In genomic region chr14:38507299-38507698, GRCh38 we compare ENCODE assay signal across 22 cellular contexts.
"Had no signal": no experiment of that assay in that cellular context is flagged by ENCODE, and none has a peak within 500 bp of the region (broad histone marks: within the 10 kb centered on the region; RNA-seq: fewer than 3 reads in every experiment).

No MANE protein-coding gene starts in this region.

- H3K36me3 Mint-ChIP-seq: stimulated activated effector memory CD8-positive, alpha-beta T cell treated with anti-CD3 and anti-CD28 coated beads, Interleukin-12 subunit alpha, Interleukin-12 subunit beta, amount 100 ng/mL, for 72 hours had no signal

- DNase-seq: dermis blood vessel endothelial cell; effector memory CD4-positive, alpha-beta T cell; erythroblast; esophagus squamous epithelium; foreskin melanocyte; head of caudate nucleus; left ventricle myocardium superior; lower lobe of right lung; occipital lobe; ovary; posterior cingulate gyrus; right lobe of liver; stimulated activated CD4-positive, alpha-beta T cell treated with anti-CD3 and anti-CD28 coated beads, Interleukin-2, amount 100 ng/mL, for 24 hours; stimulated activated CD4-positive, alpha-beta T cell treated with anti-CD3 and anti-CD28 coated beads, Interleukin-4, amount 100 ng/mL, for 24 hours; stimulated activated naive CD4-positive, alpha-beta T cell treated with Interleukin-2 at 50 U/mL for 16 hours; stomach; thyroid gland; trophoblast cell had no signal

- ATAC-seq: left ventricle myocardium superior; lower lobe of right lung; right lobe of liver; stimulated activated effector memory CD8-positive, alpha-beta T cell treated with anti-CD3 and anti-CD28 coated beads, Interleukin-12 subunit alpha, Interleukin-12 subunit beta, amount 100 ng/mL, for 72 hours had no signal

- H3K36me3 ChIP-seq: esophagus squamous epithelium, lower lobe of right lung, ovary, right lobe of liver, stomach, thyroid gland, vagina had no signal

- H3K27ac Mint-ChIP-seq: nephron; stimulated activated effector memory CD8-positive, alpha-beta T cell treated with anti-CD3 and anti-CD28 coated beads, Interleukin-12 subunit alpha, Interleukin-12 subunit beta, amount 100 ng/mL, for 72 hours had no signal

- H3K27ac ChIP-seq: coronary artery, esophagus squamous epithelium, lower lobe of right lung, ovary, right lobe of liver, stomach, thyroid gland, vagina had no signal

- H3K9me3 ChIP-seq: esophagus squamous epithelium, lower lobe of right lung, ovary, right lobe of liver, stomach, thyroid gland, vagina had no signal

- H3K27me3 ChIP-seq: esophagus squamous epithelium, ovary, right lobe of liver, stomach, thyroid gland, vagina had no signal

- H3K4me3 Mint-ChIP-seq: nephron; stimulated activated effector memory CD8-positive, alpha-beta T cell treated with anti-CD3 and anti-CD28 coated beads, Interleukin-12 subunit alpha, Interleukin-12 subunit beta, amount 100 ng/mL, for 72 hours had no signal

- H3K4me1 Mint-ChIP-seq: stimulated activated effector memory CD8-positive, alpha-beta T cell treated with anti-CD3 and anti-CD28 coated beads, Interleukin-12 subunit alpha, Interleukin-12 subunit beta, amount 100 ng/mL, for 72 hours had no signal

- H3K4me3 ChIP-seq: coronary artery, esophagus squamous epithelium, lower lobe of right lung, ovary, right lobe of liver, stomach, thyroid gland, vagina had no signal

- H3K4me1 ChIP-seq: esophagus squamous epithelium, lower lobe of right lung, right lobe of liver, stomach, thyroid gland, vagina had no signal
